8 cellular contexts compared by ENCODE assay signal in the genomic region with DNA sequence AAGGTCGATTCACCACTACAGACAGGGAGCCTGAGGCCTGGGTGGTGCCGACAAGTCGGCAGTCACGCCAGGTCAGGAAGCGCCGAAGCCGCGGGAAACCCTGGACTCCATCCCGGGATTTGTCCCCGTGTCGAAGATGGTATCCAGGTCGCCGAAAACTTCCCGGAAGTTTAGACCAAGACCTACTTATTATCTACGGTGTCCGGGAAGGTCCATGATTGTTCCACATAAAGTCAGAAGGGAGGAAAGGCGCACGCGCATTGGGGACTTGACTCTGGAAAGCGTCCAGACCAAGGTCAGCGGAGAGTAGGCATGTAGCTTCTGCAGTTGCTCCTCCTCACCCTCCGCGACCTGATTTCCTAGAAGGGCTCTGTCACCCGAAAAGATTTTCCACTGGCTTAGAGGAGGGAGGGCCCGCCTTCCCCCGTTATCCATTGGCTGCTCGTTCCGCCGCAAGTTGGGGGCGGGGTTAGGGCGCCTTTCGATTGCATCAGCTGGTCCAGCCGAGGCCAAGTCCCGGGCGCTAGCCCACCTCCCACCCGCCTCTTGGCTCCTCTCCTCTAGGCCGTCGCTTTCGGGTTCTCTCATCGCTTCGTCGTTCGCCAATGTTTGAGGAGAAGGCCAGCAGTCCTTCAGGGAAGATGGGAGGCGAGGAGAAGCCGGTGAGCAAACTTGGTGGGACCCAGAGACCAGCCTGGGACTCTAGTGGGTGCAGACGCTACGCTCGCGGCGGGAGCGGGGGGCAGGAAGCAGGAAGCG. TPM values are rescaled to one million over a fixed set of nuclear protein-coding genes. Genes with fewer than 3 reads are reported as not detected.
DNase-seq lines count a peak whose midpoint lies in the region; FAIRE-seq and TF ChIP-seq lines count a peak whose summit lies in the region.

Gene TARS1 (plus strand): TSS at position 484 of the 759 bp plus-strand sequence. CDS start 122 bp downstream, at position 606.

- no peak within 1 kb of the TSS for H2BK12ac ChIP-seq in neuronal stem cell (ENCODE audit: low read length)

- H3K9ac ChIP-seq in neuronal stem cell (ENCODE audit: low read depth, low read length, poor library complexity): peak within 1 kb of the TSS; percentile 82

- no peak within 1 kb of the TSS for H4K91ac ChIP-seq in neuronal stem cell (ENCODE audit: low read depth, low read length, poor library complexity)

- no peak within 1 kb of the TSS for H3K4ac ChIP-seq in neuronal stem cell (ENCODE audit: low read length)

- no peak within 1 kb of the TSS for H2BK120ac ChIP-seq in neuronal stem cell (ENCODE audit: low read depth, low read length)

- H4K8ac ChIP-seq in neuronal stem cell (ENCODE audit: low read depth, low read length): no peak within 1 kb of the TSS

- H2AK5ac ChIP-seq in neuronal stem cell (ENCODE audit: low read depth, low read length): no peak within 1 kb of the TSS

- no peaks in the 10 kb centered on the region for H3K79me1 ChIP-seq in neuronal stem cell (ENCODE audit: low read depth, low read length)

- no peak within 1 kb of the TSS for H3K14ac ChIP-seq in neuronal stem cell (ENCODE audit: low read length)

- WGBS in neuronal stem cell (ENCODE audit: extremely low coverage in 2 of 2, insufficient read length in 2 of 2, insufficient replicate concordance in 1 of 2), 2 donors: no CpG with 5 or more reads among the region's 52 CpGs

- no peak within 1 kb of the TSS for H2BK15ac ChIP-seq in neuronal stem cell (ENCODE audit: low read length)

- peak within 1 kb of the TSS; percentile 67 for H3K4me2 ChIP-seq in neuronal stem cell (ENCODE audit: insufficient read depth, low read length, poor library complexity, severe bottlenecking)

- peaks cover 8% of the 10 kb centered on the region for H3K36me3 ChIP-seq in SJSA1
- H3K36me3 ChIP-seq in neuronal stem cell (replicated peaks in 1 of 2; ENCODE audit: control insufficient read depth in 2 of 2, insufficient read depth in 2 of 2, low read length in 2 of 2): peaks cover under 1 to 28% of the 10 kb centered on the region in 2 donors

- no peaks in the 10 kb centered on the region for H3K9me3 ChIP-seq in SJSA1 (replicated peaks)
- H3K9me3 ChIP-seq in neuronal stem cell (replicated peaks in 1 of 2; ENCODE audit: control insufficient read depth in 2 of 2, insufficient read depth in 1 of 2, low read depth in 1 of 2, low read length in 2 of 2): peaks cover 0 to 2% of the 10 kb centered on the region in 2 donors

- peak within 1 kb of the TSS; percentile 61 for H3K18ac ChIP-seq in neuronal stem cell (ENCODE audit: low read length)

- H3K27ac ChIP-seq in SJSA1 (peak within 1 kb of the TSS; percentile 77), neuronal stem cell (replicated peaks; ENCODE audit: low read length) (peak within 1 kb of the TSS; percentile 78)

- H2AFZ ChIP-seq in neuronal stem cell (ENCODE audit: low read length): peak within 1 kb of the TSS; percentile 90

- no peak within 1 kb of the TSS for H2BK5ac ChIP-seq in neuronal stem cell (ENCODE audit: low read length)

- H3K27me3 ChIP-seq in SJSA1 (replicated peaks) (no peaks in the 10 kb centered on the region), neuronal stem cell (ENCODE audit: control insufficient read depth in 3 of 3, insufficient read depth in 3 of 3, low read depth in 1 of 3, low read length in 3 of 3) (no peaks in the 10 kb centered on the region)

- no peak for FAIRE-seq in frontal cortex (lab: Jason Lieb, UNC)

- TF ChIP-seq CTCF in HFF-Myc (IDR thresholded peaks at IDR 0.05; ENCODE audit: low read depth, low read length, missing control alignments) (no peak), subcutaneous adipose tissue (IDR thresholded peaks at IDR 0.05; ENCODE audit: low read depth) (no peak)

- peak; percentile 100 for DNase-seq in GM04503 (ENCODE audit: low read depth)
- peak; percentile 100 for DNase-seq in HFF-Myc (ENCODE audit: extremely low read depth, low read depth)
- peak; percentile 100 for DNase-seq in MV-4-11 (lab: John Stamatoyannopoulos, UW)
- peak; percentile 96 for DNase-seq in SJSA1 (ENCODE audit: low read depth in 1 of 2, low spot score in 2 of 2)
- peak; percentile 76 to 94 (median 82) for DNase-seq in activated naive CD4-positive, alpha-beta T cell (lab: John Stamatoyannopoulos, UW)
- DNase-seq in frontal cortex (ENCODE audit: low spot score in 2 of 2): peak; percentile 84 to 96
- peak; percentile 98 for DNase-seq in neuronal stem cell (ENCODE audit: low spot score)

- peak within 1 kb of the TSS; percentile 60 for H3K4me3 ChIP-seq in HFF-Myc (replicated peaks; ENCODE audit: low read depth, low read length)
- peak within 1 kb of the TSS; percentile 56 for H3K4me3 ChIP-seq in SJSA1
- peak within 1 kb of the TSS; percentile 79 to 99 for H3K4me3 ChIP-seq in neuronal stem cell (ENCODE audit: low read length in 2 of 2)

- H3K23ac ChIP-seq in neuronal stem cell (ENCODE audit: low read depth, low read length, poor library complexity): peak within 1 kb of the TSS; percentile 38

- H3K4me1 ChIP-seq in SJSA1 (replicated peaks) (0 out of 2 replicates have a peak, but pooled peaks cover 3% of the 10 kb centered on the region), neuronal stem cell (ENCODE audit: control insufficient read depth in 2 of 2, insufficient read depth in 1 of 2, low read depth in 1 of 2, low read length in 2 of 2) (peaks cover 4 to 9% of the 10 kb centered on the region in 2 donors)

RNA-seq across cellular contexts. Expression of gene TARS1, which starts in this region (rescaled TPM):
- total RNA-seq in SJSA1 (2014; rRNA removed; shearing (Covaris generic)): 117 and 163 TPM in 2 replicates
- total RNA-seq in frontal cortex: 119 TPM
- 66.5 TPM for polyA plus RNA-seq in neuronal stem cell (2013, experiment 1 of 2)
- 67.4 TPM for polyA plus RNA-seq in neuronal stem cell (2013, experiment 2 of 2)
- 100 to 1,000 TPM in 1 of 4 donors, 10 to 100 TPM in 3; 55.9 to 143 (median 70.6) TPM for total RNA-seq in subcutaneous adipose tissue

Comparison
In these comparisons a context has a peak if more than half of its experiments do, and no peak if none do; other contexts are left out.
1. Peak in every context shown above with its lines: DNase-seq, H3K4me3 ChIP-seq and H3K27ac ChIP-seq.